16 cellular contexts compared by ENCODE assay signal in the genomic region with DNA sequence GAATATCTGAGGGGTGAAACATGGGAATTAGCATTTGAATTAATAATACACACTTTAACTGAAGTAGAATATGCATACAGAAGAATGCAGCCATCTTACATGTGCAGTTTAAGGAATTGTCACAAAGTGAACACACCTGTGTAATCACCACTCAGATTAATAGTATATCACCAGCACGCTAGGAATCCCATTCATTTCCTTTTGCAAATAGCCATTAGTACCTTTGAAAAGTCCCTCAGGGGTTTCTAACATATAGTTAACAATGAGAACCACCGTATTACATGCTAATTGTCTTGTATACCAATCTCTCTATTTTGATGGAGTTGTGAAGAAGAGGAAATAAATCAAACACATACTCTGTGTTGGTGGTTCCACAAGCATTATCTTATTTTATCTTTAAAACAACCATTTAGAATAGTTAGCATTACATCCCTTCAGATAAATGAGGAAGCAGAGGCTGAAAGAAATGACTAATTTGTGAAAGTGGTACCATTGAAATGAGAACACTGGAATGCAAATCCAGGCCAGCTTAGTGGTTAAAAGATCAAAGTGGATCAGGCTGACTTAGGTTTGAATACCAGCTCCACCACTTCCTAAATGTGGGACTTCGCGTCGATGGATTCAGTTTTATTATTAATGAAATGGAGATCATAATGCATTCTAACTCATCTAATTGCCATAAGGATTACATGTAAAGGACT.
DNase-seq lines count a peak whose midpoint lies in the region; ATAC-seq, FAIRE-seq and TF ChIP-seq lines count a peak whose summit lies in the region.
"Had no signal": no experiment of that assay in that cellular context is flagged by ENCODE, and none has a peak within 500 bp of the region (broad histone marks: within the 10 kb centered on the region; RNA-seq: fewer than 3 reads in every experiment).

No MANE protein-coding gene starts in this region.

- TF ChIP-seq CTCF in left lung (IDR thresholded peaks at IDR 0.05) = no peak
- TF ChIP-seq CTCF in WERI-Rb-1 (IDR thresholded peaks at IDR 0.05; ENCODE audit: low read depth, low read length) = no peak

- H3K27me3 ChIP-seq in left lung (no peaks in the 10 kb centered on the region), WERI-Rb-1 (ENCODE audit: insufficient read depth, low read depth, severe bottlenecking) (no peaks in the 10 kb centered on the region)
- H3K27me3 ChIP-seq: sigmoid colon, tibial artery had no signal

- no peaks in the 10 kb centered on the region for H3K36me3 ChIP-seq in left lung
- no peaks in the 10 kb centered on the region for H3K36me3 ChIP-seq in WERI-Rb-1
- H3K36me3 ChIP-seq: sigmoid colon, tibial artery had no signal

- no peak overlapping the region for H3K27ac ChIP-seq in left lung
- no peak overlapping the region for H3K27ac ChIP-seq in WERI-Rb-1
- H3K27ac ChIP-seq: sigmoid colon, tibial artery had no signal

- H3K4me3 ChIP-seq in left lung (no peak overlapping the region), WERI-Rb-1 (ENCODE audit: low read depth, low read length) (no peak overlapping the region)
- H3K4me3 ChIP-seq: sigmoid colon, tibial artery had no signal

- ATAC-seq in left lung (peak; percentile 20), HG03159 (IDR thresholded peaks at IDR 0.05; ENCODE audit: unreplicated experiment) (no peak)
- ATAC-seq: Right ventricle myocardium inferior had no signal

- intact Hi-C loops in left lung (cut with DNase I) = no loop called here

- no peaks in the 10 kb centered on the region for H3K9me3 ChIP-seq in left lung
- H3K9me3 ChIP-seq in WERI-Rb-1 (ENCODE audit: severe bottlenecking) = no peaks in the 10 kb centered on the region
- H3K9me3 ChIP-seq: sigmoid colon, tibial artery had no signal

- no peak for FAIRE-seq in RCC 7860 (lab: Jason Lieb, UNC)

- DNase-seq in Daoy (ENCODE audit: low read depth) = peak; percentile 72
- peak; percentile 74 for DNase-seq in HS-27A (ENCODE audit: low read depth)
- peak; percentile 18 for DNase-seq in RCC 7860 (ENCODE audit: low spot score)
- DNase-seq in left lung = no peak
- no peak for DNase-seq in NCI-H187 (lab: John Stamatoyannopoulos, UW)
- no peak for DNase-seq in WERI-Rb-1
- DNase-seq in SIG-M5 (lab: John Stamatoyannopoulos, UW) = no peak
- DNase-seq: activated CD8-positive, alpha-beta memory T cell treated with anti-CD3 and anti-CD28 coated beads, Interleukin-2, amount 50 U/mL, for 4 hours; AML-193; aorta; GF-D8; NCI-H2107; sigmoid colon; tibial artery had no signal

- no peaks in the 10 kb centered on the region for H3K4me1 ChIP-seq in left lung

Comparison
In these comparisons a context has a peak if more than half of its experiments do, and no peak if none do; other contexts are left out.
1. DNase-seq: peak in Daoy (single experiment), HS-27A (single experiment) and RCC 7860 (single experiment); none in left lung (0 of 2), NCI-H187 (0 of 2), WERI-Rb-1 (single experiment) and SIG-M5 (single experiment).